In genomic region chr3:158842946-158843345, GRCh38 we compare ENCODE assay signal across 21 cellular contexts.
"Had no signal": no experiment of that assay in that cellular context is flagged by ENCODE, and none has a peak within 500 bp of the region (broad histone marks: within the 10 kb centered on the region; RNA-seq: fewer than 3 reads in every experiment).

No MANE protein-coding gene starts in this region.

- H3K36me3 ChIP-seq: gastrocnemius medialis, spleen, tibial nerve had no signal

- H3K27me3 ChIP-seq: gastrocnemius medialis, spleen had no signal

- H3K36me3 Mint-ChIP-seq: brain; mesothelial cell of epicardium; natural killer cell treated with Interleukin-12 subunit alpha and Interleukin-12 subunit beta and Interleukin-15 and Interleukin-18, amount 100 ng/mL, for 72 hours had no signal

- H3K4me3 Mint-ChIP-seq: activated CD8-positive, alpha-beta T cell treated with anti-CD3 and anti-CD28 coated beads, Interleukin-2, amount 10 ng/mL, durations not matched to agents 7 days and 5 days; activated T-cell treated with anti-CD3 and anti-CD28 coated beads, Interleukin-2, amount 50 U/mL, for 24 hours; brain; mesothelial cell of epicardium; natural killer cell treated with Interleukin-12 subunit alpha and Interleukin-12 subunit beta and Interleukin-15 and Interleukin-18, amount 100 ng/mL, for 72 hours had no signal

- H3K4me1 ChIP-seq: gastrocnemius medialis, tibial nerve had no signal

- H3K27me3 Mint-ChIP-seq: activated T-cell treated with anti-CD3 and anti-CD28 coated beads, Interleukin-2, amount 50 U/mL, for 24 hours; natural killer cell treated with Interleukin-12 subunit alpha and Interleukin-12 subunit beta and Interleukin-15 and Interleukin-18, amount 100 ng/mL, for 72 hours had no signal

- H3K4me3 ChIP-seq: gastrocnemius medialis, lung, spleen, tibial nerve had no signal

- H3K27ac ChIP-seq: gastrocnemius medialis, spleen, tibial nerve had no signal

- H3K4me1 Mint-ChIP-seq: mesothelial cell of epicardium had no signal

- H3K27ac Mint-ChIP-seq: activated CD8-positive, alpha-beta T cell treated with anti-CD3 and anti-CD28 coated beads, Interleukin-2, amount 10 ng/mL, durations not matched to agents 7 days and 5 days; activated T-cell treated with anti-CD3 and anti-CD28 coated beads, Interleukin-2, amount 50 U/mL, for 24 hours; activated T-helper 2 cell treated with anti-CD3 and anti-CD28 coated beads, Interferon-gamma antibody, Interleukin-2, Interleukin-4, amounts not matched to agents 10 μg/mL and 5 μg/mL and 100 μg/mL, durations not matched to agents 14 hours and 24 hours and 36 hours; mesothelial cell of epicardium; natural killer cell treated with Interleukin-12 subunit alpha and Interleukin-12 subunit beta and Interleukin-15 and Interleukin-18, amount 100 ng/mL, for 72 hours had no signal

- ATAC-seq: activated CD8-positive, alpha-beta T cell treated with anti-CD3 and anti-CD28 coated beads, Interleukin-2, amount 10 ng/mL, durations not matched to agents 7 days and 5 days; gastrocnemius medialis; natural killer cell treated with Interleukin-12 subunit alpha and Interleukin-12 subunit beta and Interleukin-15 and Interleukin-18, amount 100 ng/mL, for 72 hours; sciatic nerve; stimulated activated naive CD8-positive, alpha-beta T cell treated with anti-CD3 and anti-CD28 coated beads, Interleukin-15, Interleukin-2, amounts not matched to agents 100 U/mL and 50 U/mL, for 24 hours had no signal

- H3K9me3 Mint-ChIP-seq: activated T-cell treated with anti-CD3 and anti-CD28 coated beads, Interleukin-2, amount 50 U/mL, for 24 hours; activated T-helper 2 cell treated with anti-CD3 and anti-CD28 coated beads, Interferon-gamma antibody, Interleukin-2, Interleukin-4, amounts not matched to agents 10 μg/mL and 5 μg/mL and 100 μg/mL, durations not matched to agents 14 hours and 24 hours and 36 hours; brain; mesothelial cell of epicardium; natural killer cell treated with Interleukin-12 subunit alpha and Interleukin-12 subunit beta and Interleukin-15 and Interleukin-18, amount 100 ng/mL, for 72 hours had no signal

- H3K9me3 ChIP-seq: gastrocnemius medialis, spleen, tibial nerve had no signal

- DNase-seq: activated CD4-positive, alpha-beta T cell treated with anti-CD3 and anti-CD28 coated beads for 48 hours; activated CD4-positive, CD25-positive, alpha-beta regulatory T cell; activated CD8-positive, alpha-beta T cell treated with anti-CD3 and anti-CD28 coated beads, Interleukin-2, amount 10 ng/mL, durations not matched to agents 7 days and 5 days; activated naive CD4-positive, alpha-beta T cell treated with Interleukin-2 at 50 U/mL for 16 hours; activated T-cell treated with anti-CD3 and anti-CD28 coated beads, Interleukin-2, amount 50 U/mL, for 24 hours; caudate nucleus; cortex of kidney; effector CD4-positive, alpha-beta T cell; gastrocnemius medialis; head of caudate nucleus; spleen; stimulated activated CD8-positive, alpha-beta memory T cell treated with anti-CD3 and anti-CD28 coated beads, Interleukin-4, amount 100 ng/mL, for 48 hours; stimulated activated naive CD8-positive, alpha-beta T cell treated with anti-CD3 and anti-CD28 coated beads, Interleukin-15, Interleukin-2, amounts not matched to agents 100 U/mL and 50 U/mL, for 24 hours; T1000 had no signal
